ENCODE assay signal across 1 cellular context in the genomic region with DNA sequence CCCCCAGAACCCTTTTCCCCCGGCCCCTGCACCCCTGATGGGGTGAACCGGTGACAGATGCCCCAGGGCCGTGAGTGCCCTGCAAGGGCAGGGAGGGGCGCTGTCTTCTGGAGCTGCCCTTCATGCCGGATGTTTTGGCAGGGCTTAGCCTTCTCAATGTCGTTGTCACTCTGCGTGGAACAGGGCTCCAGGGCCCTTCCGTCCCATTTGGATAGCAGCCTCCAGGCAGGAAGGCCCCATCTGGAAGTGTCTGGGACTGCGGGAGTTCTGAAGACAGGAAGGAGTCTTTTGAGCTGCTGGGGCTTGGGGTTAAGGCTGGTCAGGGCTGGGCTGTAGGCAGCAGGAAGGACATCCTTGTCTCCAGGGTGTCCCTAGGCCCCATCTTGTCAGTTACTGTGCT.
TF ChIP-seq lines count a peak whose summit lies in the region.

No MANE protein-coding gene starts in this region.

TF ChIP-seq in SK-N-SH, 30 proteins besides CTCF, POLR2A, EP300 and RAD21 (continued from another document):
- no peak for TF ChIP-seq EZH2phosphoT487 (IDR thresholded peaks at IDR 0.05; ENCODE audit: borderline replicate concordance, low read depth)
- no peak for TF ChIP-seq MEF2A (IDR thresholded peaks at IDR 0.05; ENCODE audit: borderline replicate concordance, low read depth)
- TF ChIP-seq ELF1 (IDR thresholded peaks at IDR 0.05), result no peak
- TF ChIP-seq FOSL2 (IDR thresholded peaks at IDR 0.05; ENCODE audit: borderline replicate concordance, low read depth), result no peak
- TF ChIP-seq FOXM1 (IDR thresholded peaks at IDR 0.05; ENCODE audit: low read depth), result no peak
- TF ChIP-seq NRF1 (IDR thresholded peaks at IDR 0.05; ENCODE audit: low read depth, low read length), result no peak
- no peak for TF ChIP-seq GATA2 (CRISPR knock-in tag; IDR thresholded peaks at IDR 0.05)
- TF ChIP-seq RCOR1 (IDR thresholded peaks at IDR 0.05; ENCODE audit: low read length), result no peak
- TF ChIP-seq SMC3 (IDR thresholded peaks at IDR 0.05; ENCODE audit: low read depth, low read length), result no peak
